ENCODE assay signal across 25 cellular contexts in the genomic region with DNA sequence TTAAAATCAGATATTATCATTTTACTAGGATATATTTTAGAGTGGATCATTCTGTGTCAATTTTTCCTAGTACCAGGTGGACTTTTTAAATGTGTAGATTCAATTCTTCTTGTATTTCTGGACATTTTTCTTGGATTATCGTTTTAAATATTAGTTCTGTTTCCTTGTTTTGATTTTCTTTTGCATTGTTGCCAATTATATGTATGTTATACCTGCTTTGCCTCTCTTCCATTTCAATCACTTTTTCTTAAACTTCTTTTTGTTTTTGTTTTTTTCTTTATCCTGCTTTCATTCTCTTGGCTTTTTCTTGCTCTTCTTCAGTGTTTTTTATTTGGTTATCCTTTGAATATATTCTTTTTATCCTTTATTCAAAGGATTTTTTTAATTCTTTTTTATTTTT.
"Had no signal": no experiment of that assay in that cellular context is flagged by ENCODE, and none has a peak within 500 bp of the region (broad histone marks: within the 10 kb centered on the region; RNA-seq: fewer than 3 reads in every experiment).

No MANE protein-coding gene starts in this region.

- H3K4me3 Mint-ChIP-seq: dendritic cell treated with granulocyte-macrophage colony-stimulating factor and Interleukin-4, amounts not matched to agents 40 ng/mL and 50 ng/mL, for 4 days; effector memory CD8-positive, alpha-beta T cell; endodermal cell had no signal

- H3K27ac ChIP-seq: colonic mucosa, coronary artery, dorsolateral prefrontal cortex, epithelial cell of prostate, esophagus muscularis mucosa, esophagus squamous epithelium, foreskin keratinocyte, gastrocnemius medialis, gastroesophageal sphincter, heart left ventricle, heart right ventricle had no signal

- H3K4me1 ChIP-seq: colonic mucosa, esophagus muscularis mucosa, esophagus squamous epithelium, foreskin keratinocyte, gastrocnemius medialis, gastroesophageal sphincter, heart left ventricle, heart right ventricle had no signal

- H3K36me3 ChIP-seq: colonic mucosa, esophagus muscularis mucosa, esophagus squamous epithelium, gastrocnemius medialis, gastroesophageal sphincter, heart left ventricle, heart right ventricle had no signal

- H3K9me3 ChIP-seq: colonic mucosa had no signal

- DNase-seq: colonic mucosa; cortex of kidney; dermis blood vessel endothelial cell; dorsolateral prefrontal cortex; effector CD4-positive, alpha-beta T cell; effector CD8-positive, alpha-beta T cell; effector memory CD4-positive, alpha-beta T cell; effector memory CD8-positive, alpha-beta T cell; endodermal cell; esophagus squamous epithelium; foreskin fibroblast; foreskin keratinocyte; foreskin melanocyte; gastrocnemius medialis; glutamatergic neuron; head of caudate nucleus; heart left ventricle; heart right ventricle had no signal

- FAIRE-seq: endothelial cell of umbilical vein had no signal

- H3K4me1 Mint-ChIP-seq: endodermal cell had no signal

- ATAC-seq: effector memory CD8-positive, alpha-beta T cell; esophagus mucosa; foreskin keratinocyte; gastrocnemius medialis; gastroesophageal sphincter; heart left ventricle; heart right ventricle had no signal

- H3K27me3 ChIP-seq: colonic mucosa, dorsolateral prefrontal cortex, esophagus squamous epithelium, gastrocnemius medialis, heart left ventricle, heart right ventricle had no signal

- H3K27ac Mint-ChIP-seq: dendritic cell treated with granulocyte-macrophage colony-stimulating factor and Interleukin-4, amounts not matched to agents 40 ng/mL and 50 ng/mL, for 4 days; effector memory CD8-positive, alpha-beta T cell; endodermal cell had no signal

- H3K4me3 ChIP-seq: colonic mucosa, coronary artery, dorsolateral prefrontal cortex, esophagus muscularis mucosa, esophagus squamous epithelium, gastrocnemius medialis, gastroesophageal sphincter, heart left ventricle, heart right ventricle had no signal
